ENCODE assay signal across 8 cellular contexts in the genomic region with DNA sequence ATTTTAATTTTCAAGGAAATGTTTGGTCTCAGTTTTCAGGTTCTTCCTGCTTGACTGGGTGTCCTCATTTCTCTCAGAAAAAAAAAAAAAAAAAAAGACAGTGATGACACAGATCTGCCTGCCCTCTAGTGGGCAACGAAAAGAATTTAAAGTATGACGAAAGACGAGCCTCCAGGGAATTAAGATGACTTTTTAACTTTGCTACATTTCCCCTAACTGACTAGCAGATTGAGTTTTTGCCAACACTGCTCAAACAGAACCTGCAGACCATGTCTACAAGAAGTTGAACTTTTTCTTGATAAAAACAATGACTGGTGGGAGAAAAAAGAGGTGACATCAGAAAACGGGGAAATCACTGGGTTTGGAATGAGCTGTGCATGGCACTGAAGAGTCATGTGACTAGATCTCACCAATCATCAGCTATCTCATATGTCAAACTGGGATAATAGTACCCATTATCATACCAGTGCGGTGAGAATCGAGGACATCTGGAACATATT. TPM values are rescaled to one million over a fixed set of nuclear protein-coding genes. Genes with fewer than 3 reads are reported as not detected.
DNase-seq lines count a peak whose midpoint lies in the region; ATAC-seq and TF ChIP-seq lines count a peak whose summit lies in the region.

No MANE protein-coding gene starts in this region.

- H3K27ac ChIP-seq in parathyroid adenoma, result no peak overlapping the region

- no peaks in the 10 kb centered on the region for H3K36me3 ChIP-seq in parathyroid adenoma (ENCODE audit: control insufficient read depth, insufficient read depth, low read length)

- H3K27me3 ChIP-seq in parathyroid adenoma (ENCODE audit: control insufficient read depth, insufficient read depth, low read length), result no peaks in the 10 kb centered on the region

- peaks cover 3% of the 10 kb centered on the region for H3K4me1 ChIP-seq in parathyroid adenoma

- H3K4me3 ChIP-seq in parathyroid adenoma (ENCODE audit: low read depth, low read length), result peak overlapping the region; percentile 19

- peak; percentile 61 for DNase-seq in Daoy (ENCODE audit: low read depth)
- DNase-seq in NCI-H69 (lab: John Stamatoyannopoulos, UW), result peak; percentile 57
- peak; percentile 14 for DNase-seq in activated gamma-delta T cell treated with anti-CD3 and anti-CD28 coated beads, Interleukin-2, amount 50 U/mL, for 16 hours (ENCODE audit: low read depth)
- DNase-seq in globus pallidus (ENCODE audit: low spot score), result peak; percentile 65

- H3K9ac ChIP-seq in parathyroid adenoma, result no peak overlapping the region

- ATAC-seq in GM19372 (IDR thresholded peaks at IDR 0.05; ENCODE audit: low read depth, unreplicated experiment), result peak; percentile 69
- ATAC-seq in HG03442 (IDR thresholded peaks at IDR 0.05; ENCODE audit: unreplicated experiment), result peak; percentile 74
- no peak for ATAC-seq in HG03025 (IDR thresholded peaks at IDR 0.05; ENCODE audit: low FRiP score, unreplicated experiment)

- peak; percentile 71 for TF ChIP-seq CTCF in parathyroid adenoma (IDR thresholded peaks at IDR 0.05)

- peak overlapping the region; percentile 61 for H2AFZ ChIP-seq in parathyroid adenoma

- no peaks in the 10 kb centered on the region for H3K79me2 ChIP-seq in parathyroid adenoma

- H3K9me3 ChIP-seq in parathyroid adenoma (ENCODE audit: control insufficient read depth, low read length), result no peaks in the 10 kb centered on the region

- H3K4me2 ChIP-seq in parathyroid adenoma (ENCODE audit: low read length), result peak overlapping the region; percentile 14

RNA-seq across cellular contexts. Expression of gene EOMES, which starts 40.8 kb away (rescaled TPM):
- total RNA-seq in Daoy (2014; rRNA removed; shearing (Covaris generic)), result 0.06 and 0.68 TPM in 2 replicates

Comparison
In these comparisons a context has a peak if more than half of its experiments do, and no peak if none do; other contexts are left out.
1. DNase-seq: peak in every context shown above with its lines; median percentile 65 in globus pallidus; 61 in Daoy; 57 in NCI-H69; 14 in activated gamma-delta T cell treated with anti-CD3 and anti-CD28 coated beads, Interleukin-2, amount 50 U/mL, for 16 hours.